In genomic region chr15:95843241-95843851, GRCh38 we compare ENCODE assay signal across 1 cellular context.
TF ChIP-seq lines count a peak whose summit lies in the region.

No MANE protein-coding gene starts in this region.

TF ChIP-seq in HepG2, 621 proteins besides CTCF, POLR2A, EP300 and RAD21 (continued from another document):
- no peak for TF ChIP-seq ARID5B (CRISPR knock-in tag; IDR thresholded peaks at IDR 0.05)
- TF ChIP-seq SMARCC2 (IDR thresholded peaks at IDR 0.05), result no peak
- no peak for TF ChIP-seq ZNF138 (CRISPR knock-in tag; IDR thresholded peaks at IDR 0.05; ENCODE audit: low read depth)
- TF ChIP-seq KDM5A (IDR thresholded peaks at IDR 0.05; ENCODE audit: borderline replicate concordance, low read length), result no peak
- TF ChIP-seq GATA4 (IDR thresholded peaks at IDR 0.05; ENCODE audit: borderline replicate concordance, low read depth), result no peak
- no peak for TF ChIP-seq ZNF12 (CRISPR knock-in tag; IDR thresholded peaks at IDR 0.05)
- no peak for TF ChIP-seq ARID4A (CRISPR knock-in tag; IDR thresholded peaks at IDR 0.05; ENCODE audit: borderline replicate concordance)
- TF ChIP-seq ZBTB42 (CRISPR knock-in tag; IDR thresholded peaks at IDR 0.05), result no peak
- TF ChIP-seq JARID2 (CRISPR knock-in tag; IDR thresholded peaks at IDR 0.05; ENCODE audit: insufficient replicate concordance), result no peak
